8 cellular contexts compared by ENCODE assay signal in the genomic region with DNA sequence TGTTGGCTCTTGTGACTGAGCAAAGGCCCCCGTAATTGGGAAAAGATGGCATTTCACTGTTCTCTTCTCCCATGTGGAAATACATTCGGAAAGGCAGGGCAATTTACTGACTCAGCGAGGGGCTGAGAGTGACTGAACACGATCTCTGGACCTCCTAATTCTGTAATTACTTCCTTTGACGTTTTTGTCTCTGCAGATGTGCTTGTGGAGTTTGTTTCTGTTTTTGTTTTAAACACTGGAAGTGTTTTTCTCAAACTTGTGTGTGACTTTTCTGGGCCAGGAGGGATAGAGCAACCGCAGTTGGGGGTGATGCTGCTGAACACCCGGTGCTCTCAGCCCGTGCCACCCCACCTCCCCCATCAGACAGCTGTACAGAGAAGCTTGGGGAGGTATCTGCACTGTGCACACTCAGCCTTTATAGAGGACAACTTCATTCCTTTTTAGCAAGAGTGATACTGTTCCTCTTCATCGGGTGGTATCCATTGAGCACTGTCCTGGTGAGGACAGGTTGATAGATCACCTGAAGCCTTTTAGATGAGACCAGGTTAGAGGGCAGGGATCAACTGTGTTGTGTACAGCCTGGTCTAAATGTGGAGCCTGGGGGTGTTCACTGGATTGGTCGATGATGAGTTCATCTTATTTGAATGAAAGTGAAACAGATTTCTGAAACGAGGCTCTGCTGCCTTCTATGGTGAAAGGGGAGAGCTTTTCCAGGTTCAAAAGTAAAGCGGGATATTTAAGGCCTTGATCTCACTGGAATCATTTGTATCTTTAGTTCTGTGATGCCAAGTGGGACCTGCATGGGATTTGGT.
A peak's percentile ranks its signal among the peaks of the same experiment; 100 is the strongest.
DNase-seq lines count a peak whose midpoint lies in the region; ATAC-seq and TF ChIP-seq lines count a peak whose summit lies in the region.

No MANE protein-coding gene starts in this region.

- DNase-seq in activated CD4-positive, alpha-beta T cell treated with anti-CD3 and anti-CD28 coated beads for 48 hours = peak; percentile 23
- no peak for DNase-seq in activated CD4-positive, alpha-beta T cell treated with anti-CD3 and anti-CD28 coated beads for 1 hour
- DNase-seq in fibroblast of mammary gland (ENCODE audit: low read depth) (peak; percentile 89), NCI-H524 (lab: John Stamatoyannopoulos, UW) (no peak), NCI-H2029 (lab: John Stamatoyannopoulos, UW) (no peak)

- ATAC-seq in HG02588 (IDR thresholded peaks at IDR 0.05; ENCODE audit: unreplicated experiment) = peak; percentile 86

- peak; percentile 18 for TF ChIP-seq CTCF in fibroblast of mammary gland (conservative IDR thresholded peaks at IDR 0.05; ENCODE audit: control insufficient read depth, insufficient read depth, low read depth, low read length)

- peak overlapping the region; percentile 39 for H3K4me3 ChIP-seq in fibroblast of mammary gland (ENCODE audit: control insufficient read depth, low read depth, low read length)
- H3K4me3 ChIP-seq in rectal smooth muscle tissue (ENCODE audit: low read length) = peak overlapping the region; percentile 51

- H3K9ac ChIP-seq in rectal smooth muscle tissue (ENCODE audit: low read length) = no peak overlapping the region

- peak; percentile 29; the same call in 1 of the 2 replicates for TF ChIP-seq POLR2A in Raji (IDR thresholded peaks at IDR 0.05; ENCODE audit: insufficient read depth, low read depth, low read length)

- H3K36me3 ChIP-seq in rectal smooth muscle tissue (ENCODE audit: control insufficient read depth, insufficient read depth, low read length) = no peaks in the 10 kb centered on the region

- peaks cover 8% of the 10 kb centered on the region for H3K4me1 ChIP-seq in rectal smooth muscle tissue (ENCODE audit: control insufficient read depth, insufficient read depth, low read length)

- H3K27me3 ChIP-seq in rectal smooth muscle tissue (ENCODE audit: control insufficient read depth, insufficient read depth, low read length) = no peaks in the 10 kb centered on the region

- peak overlapping the region; percentile 79 for H3K27ac ChIP-seq in rectal smooth muscle tissue (ENCODE audit: low read depth, low read length)

Comparison
In these comparisons a context has a peak if more than half of its experiments do, and no peak if none do; other contexts are left out.
1. DNase-seq: peak in activated CD4-positive, alpha-beta T cell treated with anti-CD3 and anti-CD28 coated beads for 48 hours (single experiment) and fibroblast of mammary gland (single experiment); none in activated CD4-positive, alpha-beta T cell treated with anti-CD3 and anti-CD28 coated beads for 1 hour (single experiment), NCI-H524 (0 of 2) and NCI-H2029 (single experiment).